In the genomic region with DNA sequence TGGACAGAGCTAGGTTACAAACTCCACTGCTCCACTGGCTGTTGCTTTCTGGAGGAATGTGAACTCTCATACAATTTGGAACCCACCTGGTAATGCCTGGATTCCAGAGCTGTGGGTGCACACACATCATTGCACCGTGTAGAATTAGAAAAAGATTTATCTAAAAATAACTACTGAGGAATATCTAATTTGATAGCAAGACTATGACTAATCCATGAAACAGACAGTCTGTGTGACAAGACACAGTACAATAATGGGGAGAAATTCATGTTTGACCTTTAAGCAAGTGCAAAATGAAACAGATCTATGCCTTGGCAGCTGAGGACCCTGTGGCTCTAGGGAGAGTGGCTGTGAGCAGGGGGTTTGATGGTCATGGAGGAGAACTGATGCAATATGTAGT, we compare ENCODE assay signal across 1 cellular context.
TF ChIP-seq lines count a peak whose summit lies in the region.

No MANE protein-coding gene starts in this region.

TF ChIP-seq in GM23338, 12 proteins besides CTCF, POLR2A, EP300 and RAD21 (continued from another document):
- TF ChIP-seq, protein P1, sequence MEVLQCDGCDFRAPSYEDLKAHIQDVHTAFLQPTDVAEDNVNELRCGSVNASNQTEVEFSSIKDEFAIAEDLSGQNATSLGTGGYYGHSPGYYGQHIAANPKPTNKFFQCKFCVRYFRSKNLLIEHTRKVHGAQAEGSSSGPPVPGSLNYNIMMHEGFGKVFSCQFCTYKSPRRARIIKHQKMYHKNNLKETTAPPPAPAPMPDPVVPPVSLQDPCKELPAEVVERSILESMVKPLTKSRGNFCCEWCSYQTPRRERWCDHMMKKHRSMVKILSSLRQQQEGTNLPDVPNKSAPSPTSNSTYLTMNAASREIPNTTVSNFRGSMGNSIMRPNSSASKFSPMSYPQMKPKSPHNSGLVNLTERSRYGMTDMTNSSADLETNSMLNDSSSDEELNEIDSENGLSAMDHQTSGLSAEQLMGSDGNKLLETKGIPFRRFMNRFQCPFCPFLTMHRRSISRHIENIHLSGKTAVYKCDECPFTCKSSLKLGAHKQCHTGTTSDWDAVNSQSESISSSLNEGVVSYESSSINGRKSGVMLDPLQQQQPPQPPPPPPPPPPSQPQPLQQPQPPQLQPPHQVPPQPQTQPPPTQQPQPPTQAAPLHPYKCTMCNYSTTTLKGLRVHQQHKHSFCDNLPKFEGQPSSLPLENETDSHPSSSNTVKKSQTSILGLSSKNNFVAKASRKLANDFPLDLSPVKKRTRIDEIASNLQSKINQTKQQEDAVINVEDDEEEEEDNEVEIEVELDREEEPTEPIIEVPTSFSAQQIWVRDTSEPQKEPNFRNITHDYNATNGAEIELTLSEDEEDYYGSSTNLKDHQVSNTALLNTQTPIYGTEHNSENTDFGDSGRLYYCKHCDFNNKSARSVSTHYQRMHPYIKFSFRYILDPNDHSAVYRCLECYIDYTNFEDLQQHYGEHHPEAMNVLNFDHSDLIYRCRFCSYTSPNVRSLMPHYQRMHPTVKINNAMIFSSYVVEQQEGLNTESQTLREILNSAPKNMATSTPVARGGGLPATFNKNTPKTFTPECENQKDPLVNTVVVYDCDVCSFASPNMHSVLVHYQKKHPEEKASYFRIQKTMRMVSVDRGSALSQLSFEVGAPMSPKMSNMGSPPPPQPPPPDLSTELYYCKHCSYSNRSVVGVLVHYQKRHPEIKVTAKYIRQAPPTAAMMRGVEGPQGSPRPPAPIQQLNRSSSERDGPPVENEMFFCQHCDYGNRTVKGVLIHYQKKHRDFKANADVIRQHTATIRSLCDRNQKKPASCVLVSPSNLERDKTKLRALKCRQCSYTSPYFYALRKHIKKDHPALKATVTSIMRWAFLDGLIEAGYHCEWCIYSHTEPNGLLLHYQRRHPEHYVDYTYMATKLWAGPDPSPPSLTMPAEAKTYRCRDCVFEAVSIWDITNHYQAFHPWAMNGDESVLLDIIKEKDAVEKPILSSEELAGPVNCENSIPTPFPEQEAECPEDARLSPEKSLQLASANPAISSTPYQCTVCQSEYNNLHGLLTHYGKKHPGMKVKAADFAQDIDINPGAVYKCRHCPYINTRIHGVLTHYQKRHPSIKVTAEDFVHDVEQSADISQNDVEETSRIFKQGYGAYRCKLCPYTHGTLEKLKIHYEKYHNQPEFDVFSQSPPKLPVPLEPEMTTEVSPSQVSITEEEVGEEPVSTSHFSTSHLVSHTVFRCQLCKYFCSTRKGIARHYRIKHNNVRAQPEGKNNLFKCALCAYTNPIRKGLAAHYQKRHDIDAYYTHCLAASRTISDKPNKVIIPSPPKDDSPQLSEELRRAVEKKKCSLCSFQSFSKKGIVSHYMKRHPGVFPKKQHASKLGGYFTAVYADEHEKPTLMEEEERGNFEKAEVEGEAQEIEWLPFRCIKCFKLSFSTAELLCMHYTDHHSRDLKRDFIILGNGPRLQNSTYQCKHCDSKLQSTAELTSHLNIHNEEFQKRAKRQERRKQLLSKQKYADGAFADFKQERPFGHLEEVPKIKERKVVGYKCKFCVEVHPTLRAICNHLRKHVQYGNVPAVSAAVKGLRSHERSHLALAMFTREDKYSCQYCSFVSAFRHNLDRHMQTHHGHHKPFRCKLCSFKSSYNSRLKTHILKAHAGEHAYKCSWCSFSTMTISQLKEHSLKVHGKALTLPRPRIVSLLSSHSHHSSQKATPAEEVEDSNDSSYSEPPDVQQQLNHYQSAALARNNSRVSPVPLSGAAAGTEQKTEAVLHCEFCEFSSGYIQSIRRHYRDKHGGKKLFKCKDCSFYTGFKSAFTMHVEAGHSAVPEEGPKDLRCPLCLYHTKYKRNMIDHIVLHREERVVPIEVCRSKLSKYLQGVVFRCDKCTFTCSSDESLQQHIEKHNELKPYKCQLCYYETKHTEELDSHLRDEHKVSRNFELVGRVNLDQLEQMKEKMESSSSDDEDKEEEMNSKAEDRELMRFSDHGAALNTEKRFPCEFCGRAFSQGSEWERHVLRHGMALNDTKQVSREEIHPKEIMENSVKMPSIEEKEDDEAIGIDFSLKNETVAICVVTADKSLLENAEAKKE (CRISPR knock-in tag; IDR thresholded peaks at IDR 0.05), result no peak
- TF ChIP-seq NANOG (IDR thresholded peaks at IDR 0.05; ENCODE audit: borderline replicate concordance) (no peak), CREB1 (CRISPR knock-in tag; IDR thresholded peaks at IDR 0.05; ENCODE audit: low read depth) (no peak), EZH2 (IDR thresholded peaks at IDR 0.05; ENCODE audit: low read depth, unreplicated experiment) (no peak), STAT1 (IDR thresholded peaks at IDR 0.05; ENCODE audit: unreplicated experiment) (no peak), JUNB (IDR thresholded peaks at IDR 0.05; ENCODE audit: unreplicated experiment) (no peak)
- TF ChIP-seq, protein P2, sequence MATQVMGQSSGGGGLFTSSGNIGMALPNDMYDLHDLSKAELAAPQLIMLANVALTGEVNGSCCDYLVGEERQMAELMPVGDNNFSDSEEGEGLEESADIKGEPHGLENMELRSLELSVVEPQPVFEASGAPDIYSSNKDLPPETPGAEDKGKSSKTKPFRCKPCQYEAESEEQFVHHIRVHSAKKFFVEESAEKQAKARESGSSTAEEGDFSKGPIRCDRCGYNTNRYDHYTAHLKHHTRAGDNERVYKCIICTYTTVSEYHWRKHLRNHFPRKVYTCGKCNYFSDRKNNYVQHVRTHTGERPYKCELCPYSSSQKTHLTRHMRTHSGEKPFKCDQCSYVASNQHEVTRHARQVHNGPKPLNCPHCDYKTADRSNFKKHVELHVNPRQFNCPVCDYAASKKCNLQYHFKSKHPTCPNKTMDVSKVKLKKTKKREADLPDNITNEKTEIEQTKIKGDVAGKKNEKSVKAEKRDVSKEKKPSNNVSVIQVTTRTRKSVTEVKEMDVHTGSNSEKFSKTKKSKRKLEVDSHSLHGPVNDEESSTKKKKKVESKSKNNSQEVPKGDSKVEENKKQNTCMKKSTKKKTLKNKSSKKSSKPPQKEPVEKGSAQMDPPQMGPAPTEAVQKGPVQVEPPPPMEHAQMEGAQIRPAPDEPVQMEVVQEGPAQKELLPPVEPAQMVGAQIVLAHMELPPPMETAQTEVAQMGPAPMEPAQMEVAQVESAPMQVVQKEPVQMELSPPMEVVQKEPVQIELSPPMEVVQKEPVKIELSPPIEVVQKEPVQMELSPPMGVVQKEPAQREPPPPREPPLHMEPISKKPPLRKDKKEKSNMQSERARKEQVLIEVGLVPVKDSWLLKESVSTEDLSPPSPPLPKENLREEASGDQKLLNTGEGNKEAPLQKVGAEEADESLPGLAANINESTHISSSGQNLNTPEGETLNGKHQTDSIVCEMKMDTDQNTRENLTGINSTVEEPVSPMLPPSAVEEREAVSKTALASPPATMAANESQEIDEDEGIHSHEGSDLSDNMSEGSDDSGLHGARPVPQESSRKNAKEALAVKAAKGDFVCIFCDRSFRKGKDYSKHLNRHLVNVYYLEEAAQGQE (IDR thresholded peaks at IDR 0.05; ENCODE audit: unreplicated experiment), result no peak
